In the genomic region with DNA sequence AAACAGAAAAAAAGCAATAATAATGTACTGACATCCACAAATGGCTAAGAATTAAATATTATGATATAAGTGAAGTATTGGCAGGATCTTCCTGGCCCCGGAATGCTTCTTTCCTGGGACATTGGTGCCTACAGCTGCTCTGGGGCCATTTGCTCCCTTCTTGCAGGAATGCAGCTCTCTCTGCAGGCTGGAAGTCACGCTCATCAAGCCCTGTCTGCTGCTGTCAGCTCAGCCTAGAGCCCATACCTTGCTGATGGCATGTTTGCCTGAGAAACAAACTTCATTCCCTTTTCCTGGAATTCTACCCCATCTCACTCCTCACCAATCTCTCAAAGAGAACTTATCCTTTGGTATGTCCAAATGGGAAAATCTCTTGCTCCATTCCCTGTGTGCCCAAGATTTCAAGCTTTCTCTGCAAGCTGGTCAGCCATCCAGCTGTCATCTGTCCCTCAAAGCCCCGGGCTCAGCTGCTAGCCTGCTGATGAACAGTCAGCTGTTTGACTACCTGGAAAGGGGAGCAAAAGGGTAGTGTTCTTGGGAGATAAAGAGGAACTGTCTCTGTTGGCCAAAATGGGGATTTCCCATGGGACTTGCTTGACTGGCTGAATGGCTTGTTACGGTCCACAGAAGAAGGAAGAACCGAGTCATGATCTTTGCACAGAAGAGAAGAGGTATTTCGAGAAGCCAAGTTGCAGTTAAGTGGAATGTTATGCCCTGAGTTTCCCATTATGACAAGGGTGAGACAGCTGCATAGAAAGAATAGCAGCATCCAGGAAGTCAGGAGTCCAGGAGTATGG, we compare ENCODE assay signal across 11 cellular contexts. TPM values are rescaled to one million over a fixed set of nuclear protein-coding genes. Genes with fewer than 3 reads are reported as not detected.
DNase-seq lines count a peak whose midpoint lies in the region; ATAC-seq and TF ChIP-seq lines count a peak whose summit lies in the region.
"Had no signal": no experiment of that assay in that cellular context is flagged by ENCODE, and none has a peak within 500 bp of the region (broad histone marks: within the 10 kb centered on the region; RNA-seq: fewer than 3 reads in every experiment).

No MANE protein-coding gene starts in this region.

- ATAC-seq in GM18511 (IDR thresholded peaks at IDR 0.05; ENCODE audit: unreplicated experiment) = peak; percentile 55
- peak; percentile 63 for ATAC-seq in GM21528 (IDR thresholded peaks at IDR 0.05; ENCODE audit: low FRiP score, unreplicated experiment)
- ATAC-seq in HG03520 (IDR thresholded peaks at IDR 0.05; ENCODE audit: unreplicated experiment) = peak; percentile 48
- ATAC-seq in mucosa of descending colon = peak; percentile 41

- no peak overlapping the region for H3K4me3 ChIP-seq in mucosa of descending colon

- intact Hi-C loops in mucosa of descending colon (cut with DNase I, micrococcal nuclease) = no loop called here

- no peaks in the 10 kb centered on the region for H3K36me3 ChIP-seq in mucosa of descending colon (ENCODE audit: low read depth)

- TF ChIP-seq CTCF in mucosa of descending colon (IDR thresholded peaks at IDR 0.05) = no peak

- DNase-seq in mucosa of descending colon (no peak), T-helper 1 cell (no peak), NCI-H2171 (lab: John Stamatoyannopoulos, UW) (no peak), dedifferentiated amniotic fluid mesenchymal stem cell (ENCODE audit: extremely low spot score) (no peak)
- no peak for DNase-seq in NK-92 treated with Interleukin-12 subunit alpha and Interleukin-12 subunit beta, amount 100 ng/mL, for 24 hours (lab: John Stamatoyannopoulos, UW)
- DNase-seq: activated effector memory CD4-positive, alpha-beta T cell treated with anti-CD3 and anti-CD28 coated beads, Interleukin-2, amount 50 U/mL, for 16 hours had no signal

- peaks cover 11% of the 10 kb centered on the region for H3K9me3 ChIP-seq in mucosa of descending colon

- H3K4me1 ChIP-seq in mucosa of descending colon (ENCODE audit: low read depth) = no peaks in the 10 kb centered on the region

RNA-seq across cellular contexts. Expression of a gene that starts 12.0 kb away (rescaled TPM):
- 10 to 100 TPM; 20.0 to 50.6 (median 32.3) TPM for total RNA-seq in mucosa of descending colon

RNA-seq across cellular contexts. Expression of a gene that starts 31.1 kb away (rescaled TPM):
- total RNA-seq in mucosa of descending colon = 10 to 100 TPM; 14.8 to 19.0 (median 18.1) TPM

RNA-seq across cellular contexts. Expression of a gene that starts 36.4 kb away (rescaled TPM):
- total RNA-seq in mucosa of descending colon = 10 to 100 TPM; 14.9 to 40.6 (median 17.4) TPM
- total RNA-seq: fibroblast of lung, osteoblast had no signal

RNA-seq across cellular contexts. Expression of a gene that starts 53.2 kb away (rescaled TPM):
- total RNA-seq in mucosa of descending colon = 10 to 100 TPM; 14.6 to 17.7 (median 15.5) TPM
